ENCODE assay signal across 12 cellular contexts in genomic region chr1:16986596-16987361, GRCh38. TPM values are rescaled to one million over a fixed set of nuclear protein-coding genes. Genes with fewer than 3 reads are reported as not detected.
DNase-seq lines count a peak whose midpoint lies in the region; ATAC-seq and TF ChIP-seq lines count a peak whose summit lies in the region.
"Had no signal": no experiment of that assay in that cellular context is flagged by ENCODE, and none has a peak within 500 bp of the region (broad histone marks: within the 10 kb centered on the region; RNA-seq: fewer than 3 reads in every experiment).

No MANE protein-coding gene starts in this region.

- peaks cover 30% of the 10 kb centered on the region for H3K4me1 ChIP-seq in mammary epithelial cell (ENCODE audit: insufficient read depth, low read length)
- no peaks in the 10 kb centered on the region for H3K4me1 ChIP-seq in mucosa of descending colon (ENCODE audit: low read depth)
- H3K4me1 ChIP-seq in naive thymus-derived CD4-positive, alpha-beta T cell (ENCODE audit: control insufficient read depth in 2 of 2, insufficient read depth in 2 of 2, low read length in 2 of 2) = no peaks in the 10 kb centered on the region
- H3K4me1 ChIP-seq: SJCRH30 had no signal

- no peaks in the 10 kb centered on the region for H4K20me1 ChIP-seq in mammary epithelial cell (ENCODE audit: insufficient read depth, low read length)

- no peaks in the 10 kb centered on the region for H3K4me1 Mint-ChIP-seq in Calu3 (ENCODE audit: low read depth, unreplicated experiment)
- no peaks in the 10 kb centered on the region for H3K4me1 Mint-ChIP-seq in naive thymus-derived CD4-positive, alpha-beta T cell
- H3K4me1 Mint-ChIP-seq in natural killer cell = peaks cover 0 to 5% of the 10 kb centered on the region in 2 donors

- WGBS in mammary epithelial cell (ENCODE audit: low coverage, missing lambda C conversion rate) = 86% methylated on average over 8 of the region's 38 CpGs

- peak; percentile 28 for ATAC-seq in mucosa of descending colon
- no peak for ATAC-seq in naive thymus-derived CD4-positive, alpha-beta T cell
- no peak for ATAC-seq in natural killer cell

- in situ Hi-C loops in mammary epithelial cell (cut with MboI; ENCODE audit: low sequenced_read_pairs in 2 of 2) = no loop called here

- no peak overlapping the region for H3K9ac ChIP-seq in mammary epithelial cell (ENCODE audit: insufficient read depth, low read length)

- BruUV-seq in Calu3 (replicated peaks; lab: Mats Ljungman, UMichigan) = no TSS peak
- no TSS peak for BruUV-seq in mammary epithelial cell (replicated peaks; lab: Mats Ljungman, UMichigan)

- intact Hi-C loops in Calu3 (cut with micrococcal nuclease; ENCODE audit: unreplicated experiment) (no loop called here), mammary epithelial cell (cut with micrococcal nuclease) (no loop called here), mucosa of descending colon (cut with DNase I, micrococcal nuclease) (no loop called here), natural killer cell (cut with micrococcal nuclease) (no loop called here)
- intact Hi-C loops in naive thymus-derived CD4-positive, alpha-beta T cell (cut with micrococcal nuclease) = no loop called here

- H3K27me3 ChIP-seq in HL-60 (ENCODE audit: insufficient read depth, poor library complexity, severe bottlenecking) (no peaks in the 10 kb centered on the region), mammary epithelial cell (ENCODE audit: insufficient read depth, low read length) (no peaks in the 10 kb centered on the region)
- no peaks in the 10 kb centered on the region for H3K27me3 ChIP-seq in naive thymus-derived CD4-positive, alpha-beta T cell (ENCODE audit: control insufficient read depth in 2 of 2, insufficient read depth in 2 of 2, low read length in 2 of 2)
- H3K27me3 ChIP-seq: SJCRH30 had no signal

- DNase-seq in Calu3 (peak; percentile 8), HL-60 (ENCODE audit: low read depth in 1 of 2, low spot score in 1 of 2) (no peak), mammary epithelial cell (no peak), mucosa of descending colon (no peak), COLO829 (ENCODE audit: low spot score) (no peak), natural killer cell (no peak), EL (no peak)
- DNase-seq in naive thymus-derived CD4-positive, alpha-beta T cell = no peak
- DNase-seq: foreskin melanocyte, NCI-H2029, SJCRH30 had no signal

- dilution Hi-C loops in mammary epithelial cell (cut with HindIII; ENCODE audit: low sequenced_read_pairs) = no loop called here

- H3K36me3 ChIP-seq in mammary epithelial cell (ENCODE audit: insufficient read depth, low read length) = peaks cover 3% of the 10 kb centered on the region
- no peaks in the 10 kb centered on the region for H3K36me3 ChIP-seq in mucosa of descending colon (ENCODE audit: low read depth)
- H3K36me3 ChIP-seq in naive thymus-derived CD4-positive, alpha-beta T cell (ENCODE audit: control insufficient read depth in 2 of 3, insufficient read depth in 3 of 3, low read length in 3 of 3) = peaks cover 0 to 56% (median 0%) of the 10 kb centered on the region in 3 experiments

- no peak overlapping the region for H3K27ac ChIP-seq in HL-60 (replicated peaks)
- no peak overlapping the region for H3K27ac ChIP-seq in mammary epithelial cell (ENCODE audit: insufficient read depth, low read depth, low read length)
- no peak overlapping the region for H3K27ac ChIP-seq in naive thymus-derived CD4-positive, alpha-beta T cell (ENCODE audit: low read depth, low read length)
- H3K27ac ChIP-seq: SJCRH30 had no signal

- H3K27ac Mint-ChIP-seq in Calu3 (ENCODE audit: unreplicated experiment) (no peak overlapping the region), natural killer cell (no peak overlapping the region)
- no peak overlapping the region for H3K27ac Mint-ChIP-seq in naive thymus-derived CD4-positive, alpha-beta T cell

- H3K27me3 Mint-ChIP-seq in Calu3 (ENCODE audit: unreplicated experiment) = peaks cover 16% of the 10 kb centered on the region
- H3K27me3 Mint-ChIP-seq in naive thymus-derived CD4-positive, alpha-beta T cell = peaks cover 8 to 16% (median 10%) of the 10 kb centered on the region in 5 donors
- peaks cover 8 to 11% of the 10 kb centered on the region in 2 donors for H3K27me3 Mint-ChIP-seq in natural killer cell (ENCODE audit: low read depth in 2 of 2)

- POLR2A ChIA-PET in naive thymus-derived CD4-positive, alpha-beta T cell (lab: Charles Lee) = no interaction called here

- TF ChIP-seq CTCF in Calu3 (IDR thresholded peaks at IDR 0.05; ENCODE audit: unreplicated experiment) = peak; percentile 31
- peak; percentile 32 for TF ChIP-seq CTCF in HL-60 (IDR thresholded peaks at IDR 0.05; ENCODE audit: insufficient read depth, low read length)
- peak; percentile 34 to 44 for TF ChIP-seq CTCF in mammary epithelial cell (conservative IDR thresholded peaks at IDR 0.05 in 1 of 2, IDR thresholded peaks at IDR 0.05 in 1 of 2; ENCODE audit: extremely low read depth in 1 of 2, insufficient read depth in 1 of 2, low read depth in 1 of 2, low read length in 2 of 2)
- TF ChIP-seq CTCF in mucosa of descending colon (IDR thresholded peaks at IDR 0.05) = no peak
- TF ChIP-seq CTCF in natural killer cell (IDR thresholded peaks at IDR 0.05) = no peak

- no peak overlapping the region for H3K4me2 ChIP-seq in mammary epithelial cell (ENCODE audit: insufficient read depth, low read depth, low read length)

- no peak overlapping the region for H3K4me3 ChIP-seq in HL-60 (replicated peaks; ENCODE audit: insufficient read depth, low read length)
- no peak overlapping the region for H3K4me3 ChIP-seq in mammary epithelial cell (replicated peaks in 1 of 3; ENCODE audit: insufficient read depth in 1 of 3, low read depth in 2 of 3, low read length in 3 of 3)
- H3K4me3 ChIP-seq in mucosa of descending colon = no peak overlapping the region
- no peak overlapping the region for H3K4me3 ChIP-seq in naive thymus-derived CD4-positive, alpha-beta T cell (ENCODE audit: low read length)
- H3K4me3 ChIP-seq: SJCRH30, skin epidermis had no signal

- H2AFZ ChIP-seq in mammary epithelial cell (ENCODE audit: low read depth, low read length) = no peak overlapping the region

- H3K4me3 Mint-ChIP-seq in Calu3 (ENCODE audit: low read depth, unreplicated experiment) = no peak overlapping the region
- H3K4me3 Mint-ChIP-seq in naive thymus-derived CD4-positive, alpha-beta T cell = no peak overlapping the region
- H3K4me3 Mint-ChIP-seq in natural killer cell = no peak overlapping the region

- no peaks in the 10 kb centered on the region for H3K9me3 Mint-ChIP-seq in Calu3 (ENCODE audit: low read depth, unreplicated experiment)
- H3K9me3 Mint-ChIP-seq in naive thymus-derived CD4-positive, alpha-beta T cell = no peaks in the 10 kb centered on the region
- H3K9me3 Mint-ChIP-seq in natural killer cell = no peaks in the 10 kb centered on the region

- no peaks in the 10 kb centered on the region for H3K79me2 ChIP-seq in mammary epithelial cell (ENCODE audit: insufficient read depth, low read length)

- H3K36me3 Mint-ChIP-seq in Calu3 (ENCODE audit: insufficient read depth, unreplicated experiment) = no peaks in the 10 kb centered on the region
- peaks cover 0 to 30% (median 5%) of the 10 kb centered on the region in 5 donors for H3K36me3 Mint-ChIP-seq in naive thymus-derived CD4-positive, alpha-beta T cell
- no peaks in the 10 kb centered on the region for H3K36me3 Mint-ChIP-seq in natural killer cell

- CTCF ChIA-PET in Calu3 (lab: Charles Lee) (interaction anchor here (0.6 to 1.0 kb wide), 2 partner anchors 11 to 46 kb away, joined by 3 to 5 read pairs; no protein-coding TSS in a partner anchor), mammary epithelial cell (lab: Charles Lee; ENCODE audit: low non-redundant PET) (no interaction called here)
- CTCF ChIA-PET in naive thymus-derived CD4-positive, alpha-beta T cell (lab: Charles Lee) = no interaction called here

- H3K9me3 ChIP-seq in mammary epithelial cell (replicated peaks; ENCODE audit: insufficient read depth, low read length) (no peaks in the 10 kb centered on the region), mucosa of descending colon (no peaks in the 10 kb centered on the region)
- H3K9me3 ChIP-seq in naive thymus-derived CD4-positive, alpha-beta T cell (ENCODE audit: control insufficient read depth in 2 of 3, low read length in 3 of 3) = no peaks in the 10 kb centered on the region
- H3K9me3 ChIP-seq: SJCRH30 had no signal

RNA-seq across cellular contexts. Expression of gene MFAP2, which starts 6.4 kb away (rescaled TPM):
- total RNA-seq in Calu3 (2022) (0.50 and 1.2 TPM in 2 replicates), mammary epithelial cell (10 to 100 TPM in 1 of 2 donors, 1 to 10 TPM in 1; 4.4 to 12.8 TPM), mucosa of descending colon (1 to 10 TPM; 2.4 to 6.3 (median 5.4) TPM), natural killer cell (under 1 TPM in 1 of 3 donors, not detected in 2; 0.15 TPM)
- 3.6 TPM for polyA plus RNA-seq in mammary epithelial cell
- polyA minus RNA-seq in mammary epithelial cell = not detected
- total RNA-seq in naive thymus-derived CD4-positive, alpha-beta T cell = not detected
- under 1 TPM in 1 of 2 donors, not detected in 1; 0.76 TPM for polyA plus RNA-seq in naive thymus-derived CD4-positive, alpha-beta T cell

RNA-seq across cellular contexts. Expression of gene ATP13A2, which starts 24.9 kb away (rescaled TPM):
- total RNA-seq in Calu3 (2022) (33.4 and 37.6 TPM in 2 replicates), mammary epithelial cell (100 to 1,000 TPM in 1 of 2 donors, 10 to 100 TPM in 1; 97.1 to 180 TPM), mucosa of descending colon (10 to 100 TPM; 36.0 to 53.5 (median 44.1) TPM), natural killer cell (10 to 100 TPM; 38.7 to 53.6 (median 42.8) TPM)
- polyA plus RNA-seq in mammary epithelial cell = 80.2 TPM
- polyA minus RNA-seq in mammary epithelial cell = 162 TPM
- total RNA-seq in naive thymus-derived CD4-positive, alpha-beta T cell = 10 to 100 TPM; 32.9 to 57.4 (median 42.1) TPM
- 10 to 100 TPM; 25.6 to 59.1 TPM for polyA plus RNA-seq in naive thymus-derived CD4-positive, alpha-beta T cell

Comparison
In these comparisons a context has a peak if more than half of its experiments do, and no peak if none do; other contexts are left out.
1. CTCF ChIP-seq: peak in Calu3 (single experiment), HL-60 (single experiment) and mammary epithelial cell (2 of 2); none in mucosa of descending colon (single experiment) and natural killer cell (single experiment).